8 cellular contexts compared by ENCODE assay signal in the genomic region with DNA sequence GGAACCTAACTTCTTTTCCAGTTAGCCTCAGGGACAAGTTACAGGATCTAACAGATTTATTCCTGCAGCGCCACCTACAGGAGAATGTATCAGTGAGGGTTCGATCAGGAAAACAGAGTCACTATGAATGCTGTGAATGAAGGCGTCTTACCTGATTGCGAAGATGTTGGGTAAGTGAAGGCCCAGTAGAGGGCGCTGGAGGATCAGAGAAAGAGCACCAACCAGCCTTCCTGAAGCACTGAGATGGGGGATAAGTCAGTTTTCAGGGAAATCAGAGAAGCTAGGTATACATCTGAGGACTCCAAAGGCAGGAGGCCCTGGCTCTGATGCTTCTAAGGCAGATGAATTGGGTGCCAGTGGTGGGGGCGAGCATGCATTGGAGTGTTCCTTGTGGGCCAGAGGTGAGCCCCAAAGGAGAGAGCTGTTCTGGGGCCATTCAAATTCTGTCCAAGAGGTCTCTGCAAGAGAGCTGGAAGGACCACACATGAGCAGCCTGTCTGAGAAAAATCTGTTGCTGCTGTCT.
DNase-seq lines count a peak whose midpoint lies in the region; ATAC-seq, FAIRE-seq and TF ChIP-seq lines count a peak whose summit lies in the region.

No MANE protein-coding gene starts in this region.

- DNase-seq in CMK (ENCODE audit: low read depth) (peak; percentile 87), NCI-H1105 treated with DMSO at 0.1 percent for 48 hours (lab: John Stamatoyannopoulos, UW) (peak; percentile 81), SK-N-MC (ENCODE audit: low read depth, low spot score) (peak; percentile 98), H1 (ENCODE audit: low read depth in 1 of 2, low spot score in 2 of 2) (peak; percentile 84 to 89), mesendoderm (peak; percentile 98), upper lobe of left lung (peak in 1 of 2 donors; percentile 78)

- H2AFZ ChIP-seq in H1 (ENCODE audit: low read length) = peak overlapping the region; percentile 92

- H2BK15ac ChIP-seq in H1 (ENCODE audit: low read length) (no peak overlapping the region), mesendoderm (replicated peaks; ENCODE audit: low read depth) (no peak overlapping the region)

- no peak overlapping the region for H3K23ac ChIP-seq in H1 (ENCODE audit: insufficient read length)
- H3K23ac ChIP-seq in mesendoderm (ENCODE audit: low read length) = no peak overlapping the region

- H4K20me1 ChIP-seq in H1 (replicated peaks in 1 of 2; ENCODE audit: control insufficient read depth in 1 of 2, insufficient read depth in 2 of 2, low read length in 2 of 2) = no peaks in the 10 kb centered on the region

- H3K4ac ChIP-seq in H1 (replicated peaks; ENCODE audit: insufficient read length, low read depth, low read length) (no peak overlapping the region), mesendoderm (ENCODE audit: low read depth, low read length) (no peak overlapping the region)

- H2BK5ac ChIP-seq in H1 (ENCODE audit: low read depth, low read length) (no peak overlapping the region), mesendoderm (ENCODE audit: low read length) (no peak overlapping the region)

- TF ChIP-seq POLR2A in H1 (IDR thresholded peaks at IDR 0.05; ENCODE audit: control extremely low read depth in 1 of 2, low read depth in 2 of 2, low read length in 2 of 2) (no peak), upper lobe of left lung (IDR thresholded peaks at IDR 0.05) (no peak)

- FAIRE-seq in H1 (lab: Jason Lieb, UNC) = peak; percentile 100

- H3K27me3 ChIP-seq in H1 (replicated peaks in 1 of 4; ENCODE audit: control insufficient read depth in 3 of 4, extremely low read depth in 1 of 4, insufficient read depth in 3 of 4, low read length in 3 of 4) = no peaks in the 10 kb centered on the region
- no peaks in the 10 kb centered on the region for H3K27me3 ChIP-seq in mesendoderm (ENCODE audit: insufficient read depth, low read length, poor library complexity)
- H3K27me3 ChIP-seq in upper lobe of left lung = no peaks in the 10 kb centered on the region

- POLR2A ChIA-PET in H1 (lab: Charles Lee; ENCODE audit: partially characterized antibody) = no interaction called here

- no peak overlapping the region for H2BK20ac ChIP-seq in H1 (ENCODE audit: low read length)

- no peaks in the 10 kb centered on the region for H3K79me2 ChIP-seq in H1 (ENCODE audit: control insufficient read depth in 1 of 2, insufficient read depth in 2 of 2, low read length in 2 of 2)
- H3K79me2 ChIP-seq in mesendoderm (ENCODE audit: control insufficient read depth, insufficient read depth, low read length) = no peaks in the 10 kb centered on the region

- H3K18ac ChIP-seq in H1 (ENCODE audit: extremely low read depth, low read length) (no peak overlapping the region), mesendoderm (ENCODE audit: low read length) (peak overlapping the region; percentile 9)

- CTCF ChIA-PET in H1 (lab: Charles Lee; ENCODE audit: partially characterized antibody) = interaction anchor here (0.6 to 6.3 kb wide), 115 partner anchors 9 to 1955 kb away, joined by 3 to 72 read pairs (median 4); partner anchors contain the start of gene AADAT

- 5% methylated on average over 6 of the region's 6 CpGs; no CpG with 5 or more reads in 1 of the 2 experiments for WGBS in H1 (ENCODE audit: extremely low coverage in 1 of 2, insufficient coverage in 1 of 2, insufficient read length in 1 of 2, insufficient replicate concordance in 2 of 2, low coverage in 1 of 2, low lambda C conversion rate in 2 of 2, missing lambda C conversion rate in 1 of 2), 2 experiments
- WGBS in mesendoderm (ENCODE audit: extremely low coverage, insufficient coverage, low lambda C conversion rate) = no CpG with 5 or more reads among the region's 6 CpGs
- 14 to 16% methylated on average over 6 of the region's 6 CpGs for WGBS in upper lobe of left lung, 2 donors

- no peaks in the 10 kb centered on the region for H3K36me3 ChIP-seq in SK-N-MC (ENCODE audit: insufficient read depth, low read length)
- no peaks in the 10 kb centered on the region for H3K36me3 ChIP-seq in H1 (ENCODE audit: control insufficient read depth in 2 of 4, insufficient read depth in 4 of 4, low read length in 3 of 4)
- no peaks in the 10 kb centered on the region for H3K36me3 ChIP-seq in mesendoderm (ENCODE audit: control insufficient read depth, insufficient read depth, low read length)
- no peaks in the 10 kb centered on the region for H3K36me3 ChIP-seq in upper lobe of left lung

- H2AK5ac ChIP-seq in H1 (ENCODE audit: low read depth, low read length) (no peak overlapping the region), mesendoderm (ENCODE audit: low read length) (no peak overlapping the region)

- H3K27ac ChIP-seq in SK-N-MC = no peak overlapping the region
- H3K27ac ChIP-seq in H1 (ENCODE audit: low read depth, low read length) = no peak overlapping the region
- no peak overlapping the region for H3K27ac ChIP-seq in mesendoderm (ENCODE audit: low read depth, low read length)
- no peak overlapping the region for H3K27ac ChIP-seq in upper lobe of left lung

- H3K79me1 ChIP-seq in H1 (ENCODE audit: low read depth, low read length) = no peaks in the 10 kb centered on the region
- H3K79me1 ChIP-seq in mesendoderm (ENCODE audit: low read length) = no peaks in the 10 kb centered on the region

- no peak overlapping the region for H3K14ac ChIP-seq in H1 (ENCODE audit: insufficient read length)

- H4K5ac ChIP-seq in H1 (ENCODE audit: insufficient read length, low read depth, low read length) (no peak overlapping the region), mesendoderm (ENCODE audit: low read length) (no peak overlapping the region)

- no peak overlapping the region for H4K91ac ChIP-seq in H1 (replicated peaks; ENCODE audit: insufficient read length, low read length)

- H2BK12ac ChIP-seq in H1 (ENCODE audit: low read depth, low read length) = no peak overlapping the region

- H4K8ac ChIP-seq in H1 (ENCODE audit: extremely low read depth, insufficient read depth, low read length) (no peak overlapping the region), mesendoderm (ENCODE audit: low read depth, low read length) (no peak overlapping the region)

- H2BK120ac ChIP-seq in H1 (replicated peaks; ENCODE audit: low read depth, low read length) = no peak overlapping the region
- H2BK120ac ChIP-seq in mesendoderm (ENCODE audit: low read depth, low read length) = no peak overlapping the region

- peak; percentile 99 for TF ChIP-seq RAD21 in H1 (IDR thresholded peaks at IDR 0.05 in 1 of 2, conservative IDR thresholded peaks at IDR 0.05 in 1 of 2; ENCODE audit: low read depth in 2 of 2, low read length in 2 of 2)

- no peaks in the 10 kb centered on the region for H3K4me1 ChIP-seq in H1 (replicated peaks in 1 of 4; ENCODE audit: control insufficient read depth in 3 of 4, insufficient read depth in 4 of 4, low read length in 3 of 4)
- no peaks in the 10 kb centered on the region for H3K4me1 ChIP-seq in mesendoderm (ENCODE audit: control insufficient read depth, low read depth, low read length)
- H3K4me1 ChIP-seq in upper lobe of left lung = no peaks in the 10 kb centered on the region

- no peak overlapping the region for H3K9ac ChIP-seq in SK-N-MC (ENCODE audit: insufficient read length)
- H3K9ac ChIP-seq in H1 (replicated peaks in 1 of 4; ENCODE audit: extremely low read depth in 1 of 4, low read depth in 3 of 4, low read length in 3 of 4) = no peak overlapping the region
- no peak overlapping the region for H3K9ac ChIP-seq in mesendoderm (ENCODE audit: low read length)

- H3K56ac ChIP-seq in H1 (replicated peaks; ENCODE audit: insufficient read length, low read depth, low read length) = no peak overlapping the region
- no peak overlapping the region for H3K56ac ChIP-seq in mesendoderm (ENCODE audit: low read length)

- H3K4me2 ChIP-seq in H1 (ENCODE audit: insufficient read depth in 1 of 2, low read depth in 2 of 2, low read length in 2 of 2) = no peak overlapping the region
- no peak overlapping the region for H3K4me2 ChIP-seq in mesendoderm (ENCODE audit: low read length)

- ATAC-seq in GM18517 (IDR thresholded peaks at IDR 0.05; ENCODE audit: unreplicated experiment) (peak; percentile 99), HG02885 (IDR thresholded peaks at IDR 0.05; ENCODE audit: poor library complexity, unreplicated experiment) (peak; percentile 98), upper lobe of left lung (ENCODE audit: low FRiP score in 2 of 2) (peak; percentile 74 to 80)

- peak; percentile 56 to 99 (median 97) for TF ChIP-seq CTCF in H1 (IDR thresholded peaks at IDR 0.05; ENCODE audit: control extremely low read depth in 1 of 3, insufficient read depth in 1 of 3, low read depth in 1 of 3, low read length in 3 of 3)
- peak; percentile 34 to 87 (median 63) for TF ChIP-seq CTCF in upper lobe of left lung (IDR thresholded peaks at IDR 0.05)

- TF ChIP-seq EP300 in H1 (IDR thresholded peaks at IDR 0.05; ENCODE audit: borderline replicate concordance in 1 of 2, low read depth in 2 of 2, low read length in 2 of 2) (no peak), upper lobe of left lung (IDR thresholded peaks at IDR 0.05) (no peak)

- H3K4me3 ChIP-seq in SK-N-MC (no peak overlapping the region), H1 (ENCODE audit: extremely low read depth in 1 of 4, insufficient read depth in 2 of 4, low read depth in 3 of 4, low read length in 4 of 4) (no peak overlapping the region), mesendoderm (ENCODE audit: low read length) (no peak overlapping the region), upper lobe of left lung (no peak overlapping the region)

- H3K9me3 ChIP-seq in SK-N-MC (ENCODE audit: low read depth, low read length) (no peaks in the 10 kb centered on the region), H1 (ENCODE audit: insufficient read depth in 2 of 2, low read depth in 1 of 2, low read length in 1 of 2) (no peaks in the 10 kb centered on the region), upper lobe of left lung (no peaks in the 10 kb centered on the region)

- H3K23me2 ChIP-seq in H1 (ENCODE audit: low read depth, low read length) = no peaks in the 10 kb centered on the region

TF ChIP-seq in H1, 55 proteins besides CTCF, POLR2A, EP300 and RAD21 (continues in another document):
- TF ChIP-seq CBX8 (IDR thresholded peaks at IDR 0.05; ENCODE audit: borderline replicate concordance, low read depth, low read length) (no peak), SRF (IDR thresholded peaks at IDR 0.05; ENCODE audit: low read depth, low read length) (no peak), TEAD4 (IDR thresholded peaks at IDR 0.05; ENCODE audit: low read depth, low read length) (peak; percentile 81; the same call in 1 of the 2 replicates), YY1 (IDR thresholded peaks at IDR 0.05; ENCODE audit: low read depth, low read length) (peak; percentile 20; the same call in 1 of the 2 replicates), TAF7 (optimal IDR thresholded peaks at IDR 0.05; ENCODE audit: borderline replicate concordance, low read depth, low read length) (peak; percentile 23), SP1 (IDR thresholded peaks at IDR 0.05; ENCODE audit: low read depth, low read length) (0 out of 2 replicates have a peak, but pooled peaks have one; percentile 41), ZNF274 (IDR thresholded peaks at IDR 0.05; ENCODE audit: borderline replicate concordance, extremely low read depth, low read length) (no peak)
- TF ChIP-seq, protein P1, sequence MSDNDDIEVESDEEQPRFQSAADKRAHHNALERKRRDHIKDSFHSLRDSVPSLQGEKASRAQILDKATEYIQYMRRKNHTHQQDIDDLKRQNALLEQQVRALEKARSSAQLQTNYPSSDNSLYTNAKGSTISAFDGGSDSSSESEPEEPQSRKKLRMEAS (IDR thresholded peaks at IDR 0.05) = no peak
